30 cellular contexts compared by ENCODE assay signal in the genomic region with DNA sequence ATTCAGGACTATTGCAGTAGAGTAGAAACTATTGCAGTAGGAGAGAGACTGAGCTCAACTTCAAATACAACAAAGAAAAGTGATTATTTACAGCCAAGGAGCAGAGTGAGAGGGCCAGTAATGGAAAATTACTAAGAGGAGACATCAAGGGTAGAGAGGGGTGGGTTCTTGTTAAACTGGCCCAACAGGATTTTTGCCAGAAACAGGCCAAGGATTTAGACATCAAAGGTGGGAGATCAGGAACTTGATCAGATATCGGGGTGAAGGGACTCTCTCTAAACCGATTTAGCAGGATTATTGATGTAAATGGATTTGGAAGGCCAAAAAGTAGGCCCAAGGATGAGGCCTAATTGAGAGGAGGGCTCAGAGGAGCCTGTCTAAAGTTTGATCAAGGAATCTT.
"Had no signal": no experiment of that assay in that cellular context is flagged by ENCODE, and none has a peak within 500 bp of the region (broad histone marks: within the 10 kb centered on the region; RNA-seq: fewer than 3 reads in every experiment).

No MANE protein-coding gene starts in this region.

- H3K36me3 Mint-ChIP-seq: activated naive CD4-positive, alpha-beta T cell treated with anti-CD3 and anti-CD28 coated beads, Interleukin-2, amount 50 U/mL, for 24 hours; activated naive CD8-positive, alpha-beta T cell treated with anti-CD3 and anti-CD28 coated beads, Interleukin-2, amount 10 ng/mL, durations not matched to agents 7 days and 5 days had no signal

- H3K9me3 Mint-ChIP-seq: activated CD4-positive, alpha-beta T cell treated with anti-CD3 and anti-CD28 coated beads, Interleukin-2, amount 10 ng/mL, durations not matched to agents 7 days and 5 days; activated naive CD4-positive, alpha-beta T cell treated with anti-CD3 and anti-CD28 coated beads, Interleukin-2, amount 50 U/mL, for 24 hours; activated naive CD8-positive, alpha-beta T cell treated with anti-CD3 and anti-CD28 coated beads, Interleukin-2, amount 10 ng/mL, durations not matched to agents 7 days and 5 days; activated T-cell treated with anti-CD3 and anti-CD28 coated beads, Interleukin-2, amount 50 U/mL, for 24 hours; activated T-helper 2 cell treated with anti-CD3 and anti-CD28 coated beads, Interferon-gamma antibody, Interleukin-2, Interleukin-4, amounts not matched to agents 10 μg/mL and 5 μg/mL and 100 μg/mL, durations not matched to agents 14 hours and 24 hours and 36 hours had no signal

- DNase-seq: activated CD4-positive, alpha-beta T cell treated with anti-CD3 and anti-CD28 coated beads for 36 hours; activated CD4-positive, alpha-beta T cell treated with anti-CD3 and anti-CD28 coated beads, Interleukin-2, amount 10 ng/mL, durations not matched to agents 7 days and 5 days; activated CD4-positive, alpha-beta T cell treated with anti-CD3 and anti-CD28 coated beads, Interleukin-2, amount 50 U/mL, for 48 hours; activated CD8-positive, alpha-beta T cell treated with anti-CD3 and anti-CD28 coated beads, Interleukin-2, amount 10 ng/mL, durations not matched to agents 7 days and 5 days; activated gamma-delta T cell; activated naive CD4-positive, alpha-beta T cell treated with Interleukin-2 at 50 U/mL for 16 hours; activated naive CD8-positive, alpha-beta T cell treated with anti-CD3 and anti-CD28 coated beads, Interleukin-2, amount 10 ng/mL, durations not matched to agents 7 days and 5 days; activated T-cell treated with anti-CD3 and anti-CD28 coated beads, Interleukin-2, amount 50 U/mL, for 24 hours; amygdala; NCI-H1092 treated with DMSO at 0.1 percent for 48 hours; NCI-H1417; NCI-H146; NCI-H187; NCI-H2029 treated with DMSO at 0.1 percent for 48 hours; NCI-H2171 treated with DMSO at 0.1 percent for 48 hours; NCI-H226; NCI-H446 treated with DMSO at 0.1 percent for 48 hours; NCI-H524; NCI-H69; PC-9; Right ventricle myocardium superior; SW 1271; T1000 had no signal

- H3K36me3 ChIP-seq: ascending aorta had no signal

- H3K27me3 ChIP-seq: ascending aorta, cardiac muscle cell had no signal

- H3K27ac ChIP-seq: ascending aorta, cardiac muscle cell, PC-9, RWPE1 had no signal

- H3K4me1 Mint-ChIP-seq: activated CD4-positive, alpha-beta T cell treated with anti-CD3 and anti-CD28 coated beads for 36 hours; activated CD4-positive, alpha-beta T cell treated with anti-CD3 and anti-CD28 coated beads, Interleukin-2, amount 10 ng/mL, durations not matched to agents 7 days and 5 days; activated naive CD4-positive, alpha-beta T cell treated with anti-CD3 and anti-CD28 coated beads, Interleukin-2, amount 50 U/mL, for 24 hours; activated naive CD8-positive, alpha-beta T cell treated with anti-CD3 and anti-CD28 coated beads, Interleukin-2, amount 10 ng/mL, durations not matched to agents 7 days and 5 days; central memory CD8-positive, alpha-beta T cell had no signal

- H3K4me3 ChIP-seq: ascending aorta, cardiac muscle cell, PC-9 had no signal

- H3K4me1 ChIP-seq: ascending aorta had no signal

- H3K4me3 Mint-ChIP-seq: activated CD4-positive, alpha-beta T cell treated with anti-CD3 and anti-CD28 coated beads for 36 hours; activated CD4-positive, alpha-beta T cell treated with anti-CD3 and anti-CD28 coated beads, Interleukin-2, amount 10 ng/mL, durations not matched to agents 7 days and 5 days; activated CD8-positive, alpha-beta T cell treated with anti-CD3 and anti-CD28 coated beads, Interleukin-2, amount 10 ng/mL, durations not matched to agents 7 days and 5 days; activated naive CD4-positive, alpha-beta T cell treated with anti-CD3 and anti-CD28 coated beads, Interleukin-2, amount 50 U/mL, for 24 hours; activated naive CD8-positive, alpha-beta T cell treated with anti-CD3 and anti-CD28 coated beads, Interleukin-2, amount 10 ng/mL, durations not matched to agents 7 days and 5 days; activated T-cell treated with anti-CD3 and anti-CD28 coated beads, Interleukin-2, amount 50 U/mL, for 24 hours; central memory CD8-positive, alpha-beta T cell had no signal

- H3K27ac Mint-ChIP-seq: activated CD4-positive, alpha-beta T cell treated with anti-CD3 and anti-CD28 coated beads for 36 hours; activated CD4-positive, alpha-beta T cell treated with anti-CD3 and anti-CD28 coated beads, Interleukin-2, amount 10 ng/mL, durations not matched to agents 7 days and 5 days; activated CD8-positive, alpha-beta T cell treated with anti-CD3 and anti-CD28 coated beads, Interleukin-2, amount 10 ng/mL, durations not matched to agents 7 days and 5 days; activated naive CD4-positive, alpha-beta T cell treated with anti-CD3 and anti-CD28 coated beads, Interleukin-2, amount 50 U/mL, for 24 hours; activated naive CD8-positive, alpha-beta T cell treated with anti-CD3 and anti-CD28 coated beads, Interleukin-2, amount 10 ng/mL, durations not matched to agents 7 days and 5 days; activated T-cell treated with anti-CD3 and anti-CD28 coated beads, Interleukin-2, amount 50 U/mL, for 24 hours; activated T-helper 2 cell treated with anti-CD3 and anti-CD28 coated beads, Interferon-gamma antibody, Interleukin-2, Interleukin-4, amounts not matched to agents 10 μg/mL and 5 μg/mL and 100 μg/mL, durations not matched to agents 14 hours and 24 hours and 36 hours had no signal

- H3K9me3 ChIP-seq: ascending aorta had no signal

- ATAC-seq: activated CD4-positive, alpha-beta T cell treated with anti-CD3 and anti-CD28 coated beads for 36 hours; activated CD4-positive, CD25-positive, alpha-beta regulatory T cell treated with anti-CD3 and anti-CD28 coated beads, Interleukin-2, amount 50 U/mL, for 24 hours; activated CD8-positive, alpha-beta T cell treated with anti-CD3 and anti-CD28 coated beads, Interleukin-2, amount 10 ng/mL, durations not matched to agents 7 days and 5 days had no signal

- H3K27me3 Mint-ChIP-seq: activated CD4-positive, alpha-beta T cell treated with anti-CD3 and anti-CD28 coated beads for 36 hours; activated CD4-positive, alpha-beta T cell treated with anti-CD3 and anti-CD28 coated beads, Interleukin-2, amount 10 ng/mL, durations not matched to agents 7 days and 5 days; activated naive CD4-positive, alpha-beta T cell treated with anti-CD3 and anti-CD28 coated beads, Interleukin-2, amount 50 U/mL, for 24 hours; activated naive CD8-positive, alpha-beta T cell treated with anti-CD3 and anti-CD28 coated beads, Interleukin-2, amount 10 ng/mL, durations not matched to agents 7 days and 5 days; activated T-cell treated with anti-CD3 and anti-CD28 coated beads, Interleukin-2, amount 50 U/mL, for 24 hours; central memory CD8-positive, alpha-beta T cell had no signal
